23 cellular contexts compared by ENCODE assay signal in genomic region chr12:96289067-96289466, GRCh38.
"Had no signal": no experiment of that assay in that cellular context is flagged by ENCODE, and none has a peak within 500 bp of the region (broad histone marks: within the 10 kb centered on the region; RNA-seq: fewer than 3 reads in every experiment).

No MANE protein-coding gene starts in this region.

- H3K4me3 Mint-ChIP-seq: memory B cell had no signal

- H3K27me3 ChIP-seq: dorsolateral prefrontal cortex, esophagus squamous epithelium, gastrocnemius medialis, heart right ventricle, left lung had no signal

- H3K27me3 Mint-ChIP-seq: memory B cell; naive thymus-derived CD4-positive, alpha-beta T cell had no signal

- H3K27ac Mint-ChIP-seq: memory B cell had no signal

- ATAC-seq: esophagus mucosa; gastrocnemius medialis; heart right ventricle; left cardiac atrium; left lung; left ventricle myocardium superior; lower lobe of right lung; naive thymus-derived CD4-positive, alpha-beta T cell had no signal

- H3K9me3 Mint-ChIP-seq: memory B cell; naive thymus-derived CD4-positive, alpha-beta T cell had no signal

- H3K9me3 ChIP-seq: esophagus squamous epithelium, gastrocnemius medialis, heart right ventricle, left lung, lower lobe of right lung had no signal

- DNase-seq: dermis blood vessel endothelial cell; dorsolateral prefrontal cortex; effector CD4-positive, alpha-beta T cell; effector memory CD4-positive, alpha-beta T cell; erythroblast; esophagus squamous epithelium; foreskin fibroblast; gastrocnemius medialis; glutamatergic neuron; head of caudate nucleus; heart right ventricle; hippocampal formation; left cardiac atrium; left lung; left ventricle myocardium superior; lower lobe of right lung; mesendoderm; midbrain; naive thymus-derived CD4-positive, alpha-beta T cell had no signal

- H3K27ac ChIP-seq: coronary artery, epithelial cell of prostate, esophagus squamous epithelium, gastrocnemius medialis, heart right ventricle, left lung, lower lobe of right lung had no signal

- H3K4me1 ChIP-seq: esophagus squamous epithelium, gastrocnemius medialis, heart right ventricle, left lung, lower lobe of right lung had no signal

- H3K4me3 ChIP-seq: coronary artery, dorsolateral prefrontal cortex, esophagus squamous epithelium, gastrocnemius medialis, heart right ventricle, left lung, lower lobe of right lung had no signal
